Comparison of ENCODE assay signal across 9 cellular contexts in genomic region chr6:40999498-41000070, GRCh38. TPM values are rescaled to one million over a fixed set of nuclear protein-coding genes. Genes with fewer than 3 reads are reported as not detected.
DNase-seq lines count a peak whose midpoint lies in the region; ATAC-seq, FAIRE-seq and TF ChIP-seq lines count a peak whose summit lies in the region.
"Had no signal": no experiment of that assay in that cellular context is flagged by ENCODE, and none has a peak within 500 bp of the region (broad histone marks: within the 10 kb centered on the region; RNA-seq: fewer than 3 reads in every experiment).

No MANE protein-coding gene starts in this region.

- FAIRE-seq in small intestine (lab: Jason Lieb, UNC), result no peak

- peaks cover 30 to 47% of the 10 kb centered on the region in 2 experiments for H3K4me1 ChIP-seq in HCT116 (ENCODE audit: control insufficient read depth in 1 of 2, insufficient read depth in 2 of 2, low read length in 2 of 2)
- peaks cover 33% of the 10 kb centered on the region for H3K4me1 ChIP-seq in cardiac muscle cell (ENCODE audit: low read depth)
- H3K4me1 ChIP-seq in small intestine (ENCODE audit: control insufficient read depth in 2 of 2, insufficient read depth in 1 of 2, low read depth in 1 of 2, low read length in 1 of 2), result no peaks in the 10 kb centered on the region
- H3K4me1 ChIP-seq: vagina had no signal

- no peak overlapping the region for H3K4me2 ChIP-seq in HCT116 (ENCODE audit: low read length)

- CTCF ChIA-PET in HCT116 (lab: Charles Lee), result interaction anchor here (1.0 to 2.1 kb wide), 3 partner anchors 9 to 29 kb away, joined by 3 to 12 read pairs (median 4); no protein-coding TSS in a partner anchor

- H3K79me2 ChIP-seq in HCT116 (ENCODE audit: insufficient read depth, low read length), result no peaks in the 10 kb centered on the region

- H3K4me3 ChIP-seq in HCT116 (replicated peaks in 1 of 2; ENCODE audit: low read depth in 1 of 2, low read length in 2 of 2), result no peak overlapping the region
- H3K4me3 ChIP-seq in cardiac muscle cell, result no peak overlapping the region
- H3K4me3 ChIP-seq in small intestine (ENCODE audit: low read depth in 1 of 2, low read length in 2 of 2), result no peak overlapping the region
- H3K4me3 ChIP-seq: vagina had no signal

- 50 to 59% (median 52%) methylated on average over 5 of the region's 5 CpGs for WGBS in small intestine, 3 donors

- H3K9me2 ChIP-seq in HCT116 (ENCODE audit: insufficient read depth), result no peaks in the 10 kb centered on the region

- H4K20me1 ChIP-seq in HCT116 (ENCODE audit: insufficient read depth), result no peaks in the 10 kb centered on the region

- H3K27me3 ChIP-seq in HCT116 (ENCODE audit: insufficient read depth, low read length) (no peaks in the 10 kb centered on the region), cardiac muscle cell (no peaks in the 10 kb centered on the region), small intestine (ENCODE audit: control insufficient read depth in 2 of 2, insufficient read depth in 2 of 2, low read length in 2 of 2) (no peaks in the 10 kb centered on the region)
- H3K27me3 ChIP-seq: vagina had no signal

- no peak for TF ChIP-seq RAD21 in HCT116 (IDR thresholded peaks at IDR 0.05; ENCODE audit: low read depth)

- POLR2A ChIA-PET in HCT116 (lab: Charles Lee), result interaction anchor here (1.1 kb wide), 1 partner anchor 29 kb away, joined by 3 read pairs; no protein-coding TSS in a partner anchor

- no peak for TF ChIP-seq POLR2A in HCT116 (IDR thresholded peaks at IDR 0.05; ENCODE audit: borderline replicate concordance, extremely low read depth, insufficient read depth, insufficient read length)

- intact Hi-C loops in HCT116 (cut with micrococcal nuclease), result no loop called here

- no peak overlapping the region for H3K9ac ChIP-seq in HCT116 (ENCODE audit: low read length)

- in situ Hi-C loops in Caki2 (cut with HindIII; ENCODE audit: low pct_unique_long_range_greater_than_20kb, low sequenced_read_pairs), result no loop called here

- TF ChIP-seq CTCF in HCT116 (IDR thresholded peaks at IDR 0.05 in 2 of 3, conservative IDR thresholded peaks at IDR 0.05 in 1 of 3; ENCODE audit: borderline replicate concordance in 1 of 3, insufficient read depth in 1 of 3, low read depth in 2 of 3, low read length in 2 of 3), result peak in 2 of 3 experiments; percentile 51 to 54; a peak in 4 of 6 replicates
- TF ChIP-seq CTCF in cardiac muscle cell (IDR thresholded peaks at IDR 0.05; ENCODE audit: low read depth, low read length), result peak; percentile 58

- H3K27ac ChIP-seq in HCT116 (ENCODE audit: low read depth, low read length) (no peak overlapping the region), cardiac muscle cell (no peak overlapping the region), small intestine (ENCODE audit: low read depth in 1 of 2, low read length in 1 of 2) (no peak overlapping the region)
- H3K27ac ChIP-seq: vagina had no signal

- no peaks in the 10 kb centered on the region for H3K36me3 ChIP-seq in HCT116 (ENCODE audit: control insufficient read depth in 1 of 2, insufficient read depth in 2 of 2, low read length in 2 of 2)
- no peaks in the 10 kb centered on the region for H3K36me3 ChIP-seq in cardiac muscle cell
- H3K36me3 ChIP-seq in small intestine (ENCODE audit: control insufficient read depth in 2 of 2, insufficient read depth in 2 of 2, low read length in 2 of 2), result no peaks in the 10 kb centered on the region
- H3K36me3 ChIP-seq: vagina had no signal

- RAD21 ChIA-PET in HCT116 (lab: Charles Lee; ENCODE audit: low non-redundant PET in 1 of 2, low total read pairs in 2 of 2, uncharacterized antibody in 2 of 2, unreplicated experiment in 2 of 2), result interaction anchor here in 1 of 2 experiments (0.7 kb wide), 1 partner anchor 63 kb away, joined by 4 read pairs; no protein-coding TSS in a partner anchor

- no peak overlapping the region for H2AFZ ChIP-seq in HCT116 (ENCODE audit: low read depth, low read length, poor library complexity, severe bottlenecking)

- DNase-seq in Caki2 (ENCODE audit: low read depth) (peak; percentile 39), HCT116 (ENCODE audit: low read depth, low spot score) (peak; percentile 36), SW 1271 (lab: John Stamatoyannopoulos, UW) (peak; percentile 22 to 39), cardiac muscle cell (ENCODE audit: low read depth in 1 of 2, low spot score in 1 of 2) (peak; percentile 74 to 79), small intestine (peak; percentile 21)
- DNase-seq in stimulated activated CD8-positive, alpha-beta memory T cell treated with anti-CD3 and anti-CD28 coated beads, Interleukin-4, amount 100 ng/mL, for 48 hours, result no peak

- ATAC-seq in HCT116 (peak; percentile 71), HG03108 (IDR thresholded peaks at IDR 0.05; ENCODE audit: unreplicated experiment) (no peak), HG02678 (IDR thresholded peaks at IDR 0.05; ENCODE audit: unreplicated experiment) (no peak)

- no TSS peak for BruUV-seq in HCT116 (replicated peaks; lab: Mats Ljungman, UMichigan)

- H3K9me3 ChIP-seq in HCT116 (ENCODE audit: control insufficient read depth in 1 of 2, insufficient read depth in 1 of 2, low read depth in 1 of 2, low read length in 2 of 2) (no peaks in the 10 kb centered on the region), cardiac muscle cell (ENCODE audit: low read depth) (no peaks in the 10 kb centered on the region), small intestine (ENCODE audit: control insufficient read depth, low read depth) (no peaks in the 10 kb centered on the region)
- H3K9me3 ChIP-seq: vagina had no signal

TF ChIP-seq in HCT116, 20 proteins besides CTCF, POLR2A, EP300 and RAD21:
- no peak for TF ChIP-seq EGR1 (IDR thresholded peaks at IDR 0.05; ENCODE audit: low read depth)
- TF ChIP-seq CEBPB (IDR thresholded peaks at IDR 0.05; ENCODE audit: low read depth), result no peak
- TF ChIP-seq ATF3 (IDR thresholded peaks at IDR 0.05), result no peak
- TF ChIP-seq ZFX (IDR thresholded peaks at IDR 0.05), result no peak
- no peak for TF ChIP-seq JUND (IDR thresholded peaks at IDR 0.05)
- TF ChIP-seq MAX (IDR thresholded peaks at IDR 0.05), result no peak
- TF ChIP-seq REST (IDR thresholded peaks at IDR 0.05; ENCODE audit: low read depth), result no peak
- no peak for TF ChIP-seq EZH2 (IDR thresholded peaks at IDR 0.05)
- no peak for TF ChIP-seq SIN3A (IDR thresholded peaks at IDR 0.05; ENCODE audit: low read depth)
- TF ChIP-seq CBX3 (IDR thresholded peaks at IDR 0.05; ENCODE audit: low read depth), result no peak
- no peak for TF ChIP-seq FOSL1 (IDR thresholded peaks at IDR 0.05; ENCODE audit: low read depth)
- TF ChIP-seq ZNF274 (IDR thresholded peaks at IDR 0.05; ENCODE audit: low read depth, low read length), result no peak

RNA-seq across cellular contexts. Expression of gene UNC5CL, which starts 39.4 kb away (rescaled TPM):
- 1.1 and 4.4 TPM in 2 replicates for total RNA-seq in Caki2 (2014; rRNA removed; shearing (Covaris generic); ENCODE audit: low replicate concordance)
- total RNA-seq in HCT116 (2021; ENCODE audit: unreplicated experiment) (2.2 TPM), cardiac muscle cell (7.6 and 13.9 TPM in 2 replicates)
- 1.9 and 2.0 TPM in 2 replicates for polyA plus RNA-seq in HCT116 (2012)
- polyA plus RNA-seq in cardiac muscle cell (3.3 and 5.3 TPM in 2 replicates), small intestine (10 to 100 TPM; 31.9 to 57.7 (median 32.8) TPM)

RNA-seq across cellular contexts. Expression of gene TSPO2, which starts 42.7 kb away (rescaled TPM):
- not detected in 2 replicates for total RNA-seq in Caki2 (2014; rRNA removed; shearing (Covaris generic); ENCODE audit: low replicate concordance)
- total RNA-seq in HCT116 (2021; ENCODE audit: unreplicated experiment) (not detected), cardiac muscle cell (not detected in 2 replicates)
- polyA plus RNA-seq in HCT116 (2012), result 0.20 and 0.55 TPM in 2 replicates
- polyA plus RNA-seq in cardiac muscle cell (not detected in 2 replicates), small intestine (1 to 10 TPM in 2 of 3 donors, not detected in 1; 1.1 to 1.9 TPM)
- total RNA-seq: vagina had no signal

RNA-seq across cellular contexts. Expression of gene APOBEC2, which starts 53.4 kb away (rescaled TPM):
- not detected in 2 replicates for total RNA-seq in Caki2 (2014; rRNA removed; shearing (Covaris generic); ENCODE audit: low replicate concordance)
- total RNA-seq in HCT116 (2021; ENCODE audit: unreplicated experiment) (not detected), cardiac muscle cell (135 and 172 TPM in 2 replicates)
- polyA plus RNA-seq in HCT116 (2012), result 0.16 and 0.19 TPM in 2 replicates
- polyA plus RNA-seq in cardiac muscle cell (107 and 156 TPM in 2 replicates), small intestine (1 to 10 TPM in 2 of 3 donors, under 1 TPM in 1; 0.64 to 5.1 (median 3.1) TPM)
- total RNA-seq: vagina had no signal

Comparison
In these comparisons a context has a peak if more than half of its experiments do, and no peak if none do; other contexts are left out.
1. RNA of gene APOBEC2, which starts 53.4 kb away (total RNA-seq): 135 to 172 TPM in cardiac muscle cell; not detected in Caki2 and not detected in HCT116 (single experiment); every median in the first group is over 100 times any median in the second.